ENCODE assay signal across 8 cellular contexts in genomic region chr2:47225061-47225783, GRCh38. TPM values are rescaled to one million over a fixed set of nuclear protein-coding genes. Genes with fewer than 3 reads are reported as not detected.
DNase-seq lines count a peak whose midpoint lies in the region; ATAC-seq, FAIRE-seq and TF ChIP-seq lines count a peak whose summit lies in the region.

No MANE protein-coding gene starts in this region.

- no peak overlapping the region for H3K4me3 Mint-ChIP-seq in activated T-helper 2 cell treated with anti-CD3 and anti-CD28 coated beads, Interferon-gamma antibody, Interleukin-2, Interleukin-4, amounts not matched to agents 10 μg/mL and 5 μg/mL and 100 μg/mL, durations not matched to agents 14 hours and 24 hours and 36 hours (ENCODE audit: low read depth)

- peaks cover 23% of the 10 kb centered on the region for H3K4me1 ChIP-seq in endothelial cell of umbilical vein (ENCODE audit: control insufficient read depth, extremely low read depth, insufficient read depth, low read length)

- H3K4me1 Mint-ChIP-seq in activated T-helper 2 cell treated with anti-CD3 and anti-CD28 coated beads, Interferon-gamma antibody, Interleukin-2, Interleukin-4, amounts not matched to agents 10 μg/mL and 5 μg/mL and 100 μg/mL, durations not matched to agents 14 hours and 24 hours and 36 hours (ENCODE audit: low read depth): no peaks in the 10 kb centered on the region

- H3K4me2 ChIP-seq in endothelial cell of umbilical vein (ENCODE audit: insufficient read depth, low read length): peak overlapping the region; percentile 6
- H3K4me2 ChIP-seq in neural cell (ENCODE audit: low read length): no peak overlapping the region

- FAIRE-seq in endothelial cell of umbilical vein (lab: Jason Lieb, UNC): peak; percentile 92

- H3K9ac ChIP-seq in endothelial cell of umbilical vein (replicated peaks; ENCODE audit: extremely low read depth, insufficient read depth, low read length) (no peak overlapping the region), neural cell (ENCODE audit: low read length) (no peak overlapping the region)

- H3K9me2 ChIP-seq in neural cell (ENCODE audit: insufficient read depth, low read length): no peaks in the 10 kb centered on the region

- H3K79me2 ChIP-seq in endothelial cell of umbilical vein (ENCODE audit: control insufficient read depth, insufficient read depth, low read length) (no peaks in the 10 kb centered on the region), neural cell (replicated peaks; ENCODE audit: insufficient read depth, low read length) (no peaks in the 10 kb centered on the region)

- intact Hi-C loops in endothelial cell of umbilical vein (cut with micrococcal nuclease): loop anchor here (1.0 to 2.0 kb wide), 2 partner anchors 30 to 44 kb away; no protein-coding TSS in a partner anchor
- intact Hi-C loops in activated T-helper 2 cell treated with anti-CD3 and anti-CD28 coated beads, Interferon-gamma antibody, Interleukin-2, Interleukin-4, amounts not matched to agents 10 μg/mL and 5 μg/mL and 100 μg/mL, durations not matched to agents 14 hours and 24 hours and 36 hours (cut with micrococcal nuclease): no loop called here

- POLR2A ChIA-PET in endothelial cell of umbilical vein (lab: Charles Lee): no interaction called here

- DNase-seq in DMS53 treated with DMSO at 0.1 percent for 48 hours (lab: John Stamatoyannopoulos, UW; ENCODE audit: unreplicated experiment): peak; percentile 95
- peak; percentile 86 for DNase-seq in NCI-H510A (lab: John Stamatoyannopoulos, UW)
- DNase-seq in endothelial cell of umbilical vein (ENCODE audit: low read depth, low spot score): peak; percentile 88
- no peak for DNase-seq in NAMALWA (ENCODE audit: low spot score)
- DNase-seq in activated T-helper 2 cell treated with anti-CD3 and anti-CD28 coated beads, Interferon-gamma antibody, Interleukin-2, Interleukin-4, amounts not matched to agents 10 μg/mL and 5 μg/mL and 100 μg/mL, durations not matched to agents 14 hours and 24 hours and 36 hours (ENCODE audit: low spot score): no peak

- H3K9me3 ChIP-seq in endothelial cell of umbilical vein (replicated peaks; ENCODE audit: control insufficient read depth, insufficient read depth, low read length): no peaks in the 10 kb centered on the region
- H3K9me3 ChIP-seq in neural cell (ENCODE audit: low read length): no peaks in the 10 kb centered on the region

- peaks cover 8% of the 10 kb centered on the region for H3F3A ChIP-seq in neural cell (ENCODE audit: insufficient read depth, low read length, poor library complexity, severe bottlenecking)

- ATAC-seq in GM21367 (IDR thresholded peaks at IDR 0.05; ENCODE audit: unreplicated experiment) (no peak), GM19351 (IDR thresholded peaks at IDR 0.05; ENCODE audit: unreplicated experiment) (no peak)

- peak overlapping the region; percentile 0 for H3K27ac ChIP-seq in endothelial cell of umbilical vein (ENCODE audit: insufficient read depth, low read depth, low read length)
- H3K27ac ChIP-seq in neural cell (ENCODE audit: low read length): peak overlapping the region; percentile 91

- H3K4me3 ChIP-seq in endothelial cell of umbilical vein (replicated peaks in 1 of 3; ENCODE audit: insufficient read depth in 1 of 3, low read depth in 1 of 3, low read length in 3 of 3): no peak overlapping the region
- H3K4me3 ChIP-seq in neural cell (ENCODE audit: low read length): no peak overlapping the region

- H3K27me3 ChIP-seq in endothelial cell of umbilical vein (ENCODE audit: control insufficient read depth in 2 of 2, insufficient read depth in 2 of 2, low read length in 2 of 2) (no peaks in the 10 kb centered on the region), neural cell (ENCODE audit: insufficient read depth, low read depth, low read length) (no peaks in the 10 kb centered on the region)

- no peak overlapping the region for H2AFZ ChIP-seq in endothelial cell of umbilical vein (ENCODE audit: low read depth, low read length)
- no peak overlapping the region for H2AFZ ChIP-seq in neural cell (ENCODE audit: low read depth, low read length)

- H3K27ac Mint-ChIP-seq in activated T-helper 2 cell treated with anti-CD3 and anti-CD28 coated beads, Interferon-gamma antibody, Interleukin-2, Interleukin-4, amounts not matched to agents 10 μg/mL and 5 μg/mL and 100 μg/mL, durations not matched to agents 14 hours and 24 hours and 36 hours: no peak overlapping the region

- H3K9me1 ChIP-seq in endothelial cell of umbilical vein (replicated peaks; ENCODE audit: control insufficient read depth, extremely low read depth, insufficient read depth, low read length): no peaks in the 10 kb centered on the region

- H3K9me3 Mint-ChIP-seq in activated T-helper 2 cell treated with anti-CD3 and anti-CD28 coated beads, Interferon-gamma antibody, Interleukin-2, Interleukin-4, amounts not matched to agents 10 μg/mL and 5 μg/mL and 100 μg/mL, durations not matched to agents 14 hours and 24 hours and 36 hours: no peaks in the 10 kb centered on the region

- no peaks in the 10 kb centered on the region for H4K20me1 ChIP-seq in endothelial cell of umbilical vein (replicated peaks; ENCODE audit: control insufficient read depth, extremely low read depth, insufficient read depth, low read length)
- H4K20me1 ChIP-seq in neural cell (ENCODE audit: insufficient read depth): no peaks in the 10 kb centered on the region

- H3K36me3 ChIP-seq in endothelial cell of umbilical vein (ENCODE audit: control insufficient read depth in 2 of 2, extremely low read depth in 1 of 2, insufficient read depth in 2 of 2, low read length in 2 of 2): no peaks in the 10 kb centered on the region
- no peaks in the 10 kb centered on the region for H3K36me3 ChIP-seq in neural cell (ENCODE audit: insufficient read depth, low read length)

- TF ChIP-seq RAD21 in neural cell (conservative IDR thresholded peaks at IDR 0.05): no peak

- peak; percentile 59 for TF ChIP-seq POLR2A in endothelial cell of umbilical vein (IDR thresholded peaks at IDR 0.05; ENCODE audit: low read depth, low read length)

- H3K36me3 Mint-ChIP-seq in activated T-helper 2 cell treated with anti-CD3 and anti-CD28 coated beads, Interferon-gamma antibody, Interleukin-2, Interleukin-4, amounts not matched to agents 10 μg/mL and 5 μg/mL and 100 μg/mL, durations not matched to agents 14 hours and 24 hours and 36 hours (ENCODE audit: low read depth): no peaks in the 10 kb centered on the region

- TF ChIP-seq CTCF in endothelial cell of umbilical vein (IDR thresholded peaks at IDR 0.05; ENCODE audit: extremely low read depth in 1 of 2, insufficient read depth in 1 of 2, low read depth in 1 of 2, low read length in 2 of 2) (no peak), neural cell (IDR thresholded peaks at IDR 0.05; ENCODE audit: poor library complexity, severe bottlenecking) (no peak)

- CTCF ChIA-PET in endothelial cell of umbilical vein (lab: Charles Lee): interaction anchor here (1.0 to 1.6 kb wide), 4 partner anchors 11 to 98 kb away, joined by 3 to 7 read pairs (median 4); no protein-coding TSS in a partner anchor

- peaks cover 2% of the 10 kb centered on the region for H3K27me3 Mint-ChIP-seq in activated T-helper 2 cell treated with anti-CD3 and anti-CD28 coated beads, Interferon-gamma antibody, Interleukin-2, Interleukin-4, amounts not matched to agents 10 μg/mL and 5 μg/mL and 100 μg/mL, durations not matched to agents 14 hours and 24 hours and 36 hours (ENCODE audit: low read depth)

- no peak for TF ChIP-seq EP300 in neural cell (conservative IDR thresholded peaks at IDR 0.05; ENCODE audit: poor library complexity, severe bottlenecking)

- BruUV-seq in endothelial cell of umbilical vein (replicated peaks; lab: Mats Ljungman, UMichigan): no TSS peak

- dilution Hi-C loops in endothelial cell of umbilical vein (cut with MboI; ENCODE audit: extremely low pct_ligation_motif_present, low sequenced_read_pairs): no loop called here

TF ChIP-seq in endothelial cell of umbilical vein, 7 proteins besides CTCF, POLR2A, EP300 and RAD21 (continues in another document):
- TF ChIP-seq POLR2AphosphoS5 (IDR thresholded peaks at IDR 0.05; ENCODE audit: insufficient read depth, low read depth, low read length): peak; percentile 97
- TF ChIP-seq EZH2 (IDR thresholded peaks at IDR 0.05; ENCODE audit: borderline replicate concordance, low read depth, low read length, severe bottlenecking): no peak
- TF ChIP-seq GATA2 (IDR thresholded peaks at IDR 0.05; ENCODE audit: insufficient read depth, insufficient read length, low read depth, low read length): peak; percentile 65
- TF ChIP-seq MYC (IDR thresholded peaks at IDR 0.05; ENCODE audit: low read depth, low read length): no peak
- no peak for TF ChIP-seq MAX (IDR thresholded peaks at IDR 0.05; ENCODE audit: insufficient read depth, insufficient read length)

TF ChIP-seq in neural cell, 6 proteins besides CTCF, POLR2A, EP300 and RAD21 (continues in another document):
- no peak for TF ChIP-seq EZH2 (IDR thresholded peaks at IDR 0.05; ENCODE audit: borderline replicate concordance, insufficient read depth, low read length, poor library complexity, severe bottlenecking)

RNA-seq across cellular contexts. Expression of gene CALM2, which starts 48.9 kb away (rescaled TPM):
- 446 and 501 TPM in 2 replicates for total RNA-seq in endothelial cell of umbilical vein
- polyA plus RNA-seq in endothelial cell of umbilical vein: 209 and 327 TPM in 2 replicates
- 312 and 385 TPM in 2 replicates for polyA plus RNA-seq in endothelial cell of umbilical vein (2011; cell fraction: cytosol; rRNA removed)
- polyA plus RNA-seq in endothelial cell of umbilical vein (2011; cell fraction: nucleus; rRNA removed): 146 and 242 TPM in 2 replicates
- polyA plus RNA-seq in endothelial cell of umbilical vein (2012): 674 and 938 TPM in 2 replicates
- 79.6 and 100 TPM in 2 replicates for polyA minus RNA-seq in endothelial cell of umbilical vein
- 129 TPM for polyA minus RNA-seq in endothelial cell of umbilical vein (2011; cell fraction: cytosol; rRNA and poly(A)+ RNA removed)
- 71.9 and 97.9 TPM in 2 replicates for polyA minus RNA-seq in endothelial cell of umbilical vein (2011; cell fraction: nucleus; rRNA and poly(A)+ RNA removed)
- 2,754 and 3,027 TPM in 2 replicates for polyA plus RNA-seq in neural cell
- polyA minus RNA-seq in neural cell: 581 and 749 TPM in 2 replicates
- 434 and 435 TPM in 2 replicates for total RNA-seq in activated T-helper 2 cell treated with anti-CD3 and anti-CD28 coated beads, Interferon-gamma antibody, Interleukin-2, Interleukin-4, amounts not matched to agents 10 μg/mL and 5 μg/mL and 100 μg/mL, durations not matched to agents 14 hours and 24 hours and 36 hours

Comparison
In these comparisons a context has a peak if more than half of its experiments do, and no peak if none do; other contexts are left out.
1. DNase-seq: peak in DMS53 treated with DMSO at 0.1 percent for 48 hours (single experiment), NCI-H510A (single experiment) and endothelial cell of umbilical vein (single experiment); none in NAMALWA (single experiment) and activated T-helper 2 cell treated with anti-CD3 and anti-CD28 coated beads, Interferon-gamma antibody, Interleukin-2, Interleukin-4, amounts not matched to agents 10 μg/mL and 5 μg/mL and 100 μg/mL, durations not matched to agents 14 hours and 24 hours and 36 hours (single experiment).